Comparison of ENCODE assay signal across 19 cellular contexts in genomic region chr7:1099154-1099542, GRCh38. TPM values are rescaled to one million over a fixed set of nuclear protein-coding genes. Genes with fewer than 3 reads are reported as not detected.
DNase-seq lines count a peak whose midpoint lies in the region; ATAC-seq, FAIRE-seq and TF ChIP-seq lines count a peak whose summit lies in the region.
"Had no signal": no experiment of that assay in that cellular context is flagged by ENCODE, and none has a peak within 500 bp of the region (broad histone marks: within the 10 kb centered on the region; RNA-seq: fewer than 3 reads in every experiment).

No MANE protein-coding gene starts in this region.

- peaks cover 14% of the 10 kb centered on the region for H3K9me3 Mint-ChIP-seq in nephron progenitor cell
- H3K9me3 Mint-ChIP-seq in activated CD8-positive, alpha-beta T cell treated with anti-CD3 and anti-CD28 coated beads for 36 hours: no peaks in the 10 kb centered on the region
- H3K9me3 Mint-ChIP-seq in activated naive CD8-positive, alpha-beta T cell treated with anti-CD3 and anti-CD28 coated beads for 36 hours: no peaks in the 10 kb centered on the region
- H3K9me3 Mint-ChIP-seq: CD8-positive, alpha-beta memory T cell had no signal

- intact Hi-C loops in GM12878 (cut with micrococcal nuclease; ENCODE audit: unreplicated experiment): no loop called here
- intact Hi-C loops in activated CD8-positive, alpha-beta T cell treated with anti-CD3 and anti-CD28 coated beads for 36 hours (cut with micrococcal nuclease): no loop called here

- no peak for TF ChIP-seq EP300 in GM12878 (IDR thresholded peaks at IDR 0.05; ENCODE audit: borderline replicate concordance in 1 of 2, control insufficient read depth in 1 of 2, low read depth in 2 of 2, low read length in 2 of 2)

- H3K36me3 Mint-ChIP-seq in nephron progenitor cell (ENCODE audit: low read depth): peaks cover 30% of the 10 kb centered on the region
- H3K36me3 Mint-ChIP-seq in activated CD8-positive, alpha-beta T cell treated with anti-CD3 and anti-CD28 coated beads for 36 hours (ENCODE audit: low read depth): peaks cover 12% of the 10 kb centered on the region
- peaks cover 9% of the 10 kb centered on the region for H3K36me3 Mint-ChIP-seq in activated naive CD8-positive, alpha-beta T cell treated with anti-CD3 and anti-CD28 coated beads for 36 hours

- no peaks in the 10 kb centered on the region for H3K9me3 ChIP-seq in BLaER1
- H3K9me3 ChIP-seq in GM12878 (replicated peaks; ENCODE audit: control insufficient read depth, insufficient read depth, low read length): no peaks in the 10 kb centered on the region; the same call in 2 of the 3 replicates
- H3K9me3 ChIP-seq in Karpas-422 (ENCODE audit: low read length): no peaks in the 10 kb centered on the region
- H3K9me3 ChIP-seq: HAP-1 had no signal

- H2AFZ ChIP-seq in GM12878 (ENCODE audit: control insufficient read depth, low read depth, low read length) (no peak overlapping the region), Karpas-422 (ENCODE audit: low read length) (no peak overlapping the region)
- H2AFZ ChIP-seq: GM23248 had no signal

- H3K4me1 ChIP-seq in BLaER1 (peaks cover 100% of the 10 kb centered on the region), GM12878 (ENCODE audit: control insufficient read depth, insufficient read depth, low read length) (peaks cover 18% of the 10 kb centered on the region), Karpas-422 (ENCODE audit: low read length) (no peaks in the 10 kb centered on the region)
- H3K4me1 ChIP-seq: HAP-1 had no signal

- H3K36me3 ChIP-seq in BLaER1: peaks cover 33% of the 10 kb centered on the region
- H3K36me3 ChIP-seq in GM06990 (ENCODE audit: control insufficient read depth, insufficient read depth, low read length): peaks cover 12% of the 10 kb centered on the region
- peaks cover 0 to 2% of the 10 kb centered on the region in 2 experiments; a peak in 1 of 4 replicates for H3K36me3 ChIP-seq in GM12878 (ENCODE audit: control insufficient read depth in 2 of 2, insufficient read depth in 2 of 2, low read length in 1 of 2)
- no peaks in the 10 kb centered on the region for H3K36me3 ChIP-seq in Karpas-422 (ENCODE audit: insufficient read depth, low read length)
- H3K36me3 ChIP-seq: HAP-1 had no signal

- H3K27ac ChIP-seq in BLaER1 (peak overlapping the region; percentile 88), GM12878 (ENCODE audit: control insufficient read depth, insufficient read depth) (no peak overlapping the region), Karpas-422 (ENCODE audit: low read length) (no peak overlapping the region)
- H3K27ac ChIP-seq: GM23248 had no signal

- RAD21 ChIA-PET in GM12878 (lab: Charles Lee; ENCODE audit: unreplicated experiment): interaction anchor here (0.7 to 1.0 kb wide), 2 partner anchors 52 to 75 kb away, joined by 3 to 4 read pairs; no protein-coding TSS in a partner anchor

- no peak for TF ChIP-seq POLR2A in GM12878 (IDR thresholded peaks at IDR 0.05; ENCODE audit: low read depth, low read length)

- H3K9ac ChIP-seq in BLaER1: peak overlapping the region; percentile 78
- no peak overlapping the region for H3K9ac ChIP-seq in GM12878 (ENCODE audit: control insufficient read depth, insufficient read depth, low read length)
- H3K9ac ChIP-seq in Karpas-422 (ENCODE audit: low read length): no peak overlapping the region
- H3K9ac ChIP-seq: GM23248 had no signal

- no peak for TF ChIP-seq CTCF in GM06990 (IDR thresholded peaks at IDR 0.05; ENCODE audit: insufficient read depth, low read length, poor library complexity, severe bottlenecking)
- no peak for TF ChIP-seq CTCF in GM12878 (IDR thresholded peaks at IDR 0.05 in 2 of 3, conservative IDR thresholded peaks at IDR 0.05 in 1 of 3; ENCODE audit: control insufficient read depth in 2 of 3, extremely low read depth in 1 of 3, insufficient read depth in 1 of 3, low read depth in 3 of 3, low read length in 3 of 3)
- no peak for TF ChIP-seq CTCF in nephron progenitor cell (IDR thresholded peaks at IDR 0.05)
- no peak for TF ChIP-seq CTCF in activated CD8-positive, alpha-beta T cell treated with anti-CD3 and anti-CD28 coated beads for 36 hours (IDR thresholded peaks at IDR 0.05)

- H3K79me2 ChIP-seq in GM12878 (ENCODE audit: control insufficient read depth, insufficient read depth, low read length): peaks cover 2% of the 10 kb centered on the region
- H3K79me2 ChIP-seq in Karpas-422 (ENCODE audit: low read length): no peaks in the 10 kb centered on the region

- H3K9me2 ChIP-seq in Karpas-422 (replicated peaks; ENCODE audit: insufficient read depth, low read length): no peaks in the 10 kb centered on the region

- H3K4me2 ChIP-seq in BLaER1 (peak overlapping the region; percentile 98), GM12878 (ENCODE audit: control insufficient read depth, insufficient read depth) (no peak overlapping the region), Karpas-422 (ENCODE audit: low read depth, low read length, poor library complexity, severe bottlenecking) (no peak overlapping the region)

- POLR2A ChIA-PET in GM12878 (lab: Charles Lee): interaction anchor here (0.6 kb wide), 1 partner anchor 53 kb away, joined by 3 read pairs; no protein-coding TSS in a partner anchor
- POLR2A ChIA-PET in activated CD8-positive, alpha-beta T cell treated with anti-CD3 and anti-CD28 coated beads for 36 hours (lab: Charles Lee): no interaction called here

- peak overlapping the region; percentile 62 for H3K4me3 ChIP-seq in BLaER1
- H3K4me3 ChIP-seq in GM06990 (replicated peaks; ENCODE audit: low read depth, low read length): peak overlapping the region; percentile 67
- H3K4me3 ChIP-seq in GM12878: 0 out of 2 replicates have a peak overlapping the region, but pooled peaks have one; percentile 41
- H3K4me3 ChIP-seq in Karpas-422 (ENCODE audit: low read length): no peak overlapping the region
- H3K4me3 ChIP-seq: GM23248, HAP-1 had no signal

- no peak for DNase-seq in GM06990 (ENCODE audit: extremely low read depth, insufficient read length)
- DNase-seq in GM12878 (ENCODE audit: low read depth, low spot score): no peak
- DNase-seq in nephron progenitor cell: no peak
- DNase-seq in activated CD8-positive, alpha-beta T cell treated with anti-CD3 and anti-CD28 coated beads for 36 hours: no peak
- DNase-seq in activated naive CD8-positive, alpha-beta T cell treated with anti-CD3 and anti-CD28 coated beads for 36 hours: no peak
- no peak for DNase-seq in Karpas-422
- no peak for DNase-seq in DMS153 treated with DMSO at 0.1 percent for 48 hours (lab: John Stamatoyannopoulos, UW; ENCODE audit: unreplicated experiment)
- DNase-seq: 8988T; C1 segment of cervical spinal cord; CD4-positive, CD25-positive, alpha-beta regulatory T cell; CD8-positive, alpha-beta memory T cell; COR-L47; DMS 273 treated with DMSO at 0.1 percent for 48 hours; DMS79; GF-D8; GM23248 had no signal

- CTCF ChIA-PET in GM12878 (lab: Yijun Ruan, JAX): interaction anchor here (0.9 to 2.0 kb wide), 6 partner anchors 8 to 106 kb away, joined by 3 to 9 read pairs (median 4); no protein-coding TSS in a partner anchor
- CTCF ChIA-PET in activated CD8-positive, alpha-beta T cell treated with anti-CD3 and anti-CD28 coated beads for 36 hours (lab: Charles Lee): interaction anchor here (1.3 kb wide), 1 partner anchor 33 kb away, joined by 3 read pairs; no protein-coding TSS in a partner anchor

- H3K4me3 Mint-ChIP-seq in nephron progenitor cell: no peak overlapping the region
- no peak overlapping the region for H3K4me3 Mint-ChIP-seq in activated CD8-positive, alpha-beta T cell treated with anti-CD3 and anti-CD28 coated beads for 36 hours
- H3K4me3 Mint-ChIP-seq in activated naive CD8-positive, alpha-beta T cell treated with anti-CD3 and anti-CD28 coated beads for 36 hours: no peak overlapping the region
- H3K4me3 Mint-ChIP-seq: CD4-positive, CD25-positive, alpha-beta regulatory T cell; CD8-positive, alpha-beta memory T cell had no signal

- H4K20me1 ChIP-seq in BLaER1 (peaks cover 63% of the 10 kb centered on the region), GM12878 (ENCODE audit: control insufficient read depth, insufficient read depth) (no peaks in the 10 kb centered on the region), Karpas-422 (ENCODE audit: insufficient read depth, low read depth, low read length) (peaks cover 59% of the 10 kb centered on the region)

- no peak for TF ChIP-seq RAD21 in GM12878 (IDR thresholded peaks at IDR 0.05; ENCODE audit: insufficient read depth, low read depth, low read length)

- 55% methylated on average over 23 of the region's 26 CpGs for WGBS in GM12878 (ENCODE audit: insufficient coverage, insufficient replicate concordance, low lambda C conversion rate, missing lambda C conversion rate)

- H3K27ac Mint-ChIP-seq in nephron progenitor cell: peak overlapping the region; percentile 69
- no peak overlapping the region for H3K27ac Mint-ChIP-seq in activated CD8-positive, alpha-beta T cell treated with anti-CD3 and anti-CD28 coated beads for 36 hours
- no peak overlapping the region for H3K27ac Mint-ChIP-seq in activated naive CD8-positive, alpha-beta T cell treated with anti-CD3 and anti-CD28 coated beads for 36 hours
- H3K27ac Mint-ChIP-seq: CD8-positive, alpha-beta memory T cell had no signal

- in situ Hi-C loops in GM12878 (cut with MboI): no loop called here

- H3K4me1 Mint-ChIP-seq in nephron progenitor cell: peaks cover 73% of the 10 kb centered on the region
- peaks cover 8% of the 10 kb centered on the region for H3K4me1 Mint-ChIP-seq in activated CD8-positive, alpha-beta T cell treated with anti-CD3 and anti-CD28 coated beads for 36 hours (ENCODE audit: low read depth)
- peaks cover 7% of the 10 kb centered on the region for H3K4me1 Mint-ChIP-seq in activated naive CD8-positive, alpha-beta T cell treated with anti-CD3 and anti-CD28 coated beads for 36 hours

- SMC1A ChIA-PET in GM12878 (lab: Charles Lee; ENCODE audit: uncharacterized antibody, unreplicated experiment): interaction anchor here (1.0 to 1.6 kb wide), 3 partner anchors 11 to 38 kb away, joined by 3 to 7 read pairs (median 3); partner anchors contain the start of gene GPER1

- peaks cover 6% of the 10 kb centered on the region for H3K27me3 Mint-ChIP-seq in nephron progenitor cell (ENCODE audit: low read depth, poor library complexity)
- no peaks in the 10 kb centered on the region for H3K27me3 Mint-ChIP-seq in activated CD8-positive, alpha-beta T cell treated with anti-CD3 and anti-CD28 coated beads for 36 hours
- no peaks in the 10 kb centered on the region for H3K27me3 Mint-ChIP-seq in activated naive CD8-positive, alpha-beta T cell treated with anti-CD3 and anti-CD28 coated beads for 36 hours
- H3K27me3 Mint-ChIP-seq: CD4-positive, CD25-positive, alpha-beta regulatory T cell; CD8-positive, alpha-beta memory T cell had no signal

- no TSS peak for BruUV-seq in GM12878 (replicated peaks; lab: Mats Ljungman, UMichigan)

- no peak for FAIRE-seq in GM12878 (lab: Jason Lieb, UNC)
- FAIRE-seq: GM18507 had no signal

- no peaks in the 10 kb centered on the region for H3K27me3 ChIP-seq in BLaER1
- H3K27me3 ChIP-seq in GM06990 (replicated peaks; ENCODE audit: control insufficient read depth, insufficient read depth, low read length): no peaks in the 10 kb centered on the region
- no peaks in the 10 kb centered on the region for H3K27me3 ChIP-seq in GM12878 (replicated peaks in 1 of 2; ENCODE audit: control insufficient read depth in 2 of 2, insufficient read depth in 2 of 2, low read length in 1 of 2)
- no peaks in the 10 kb centered on the region for H3K27me3 ChIP-seq in Karpas-422 (ENCODE audit: low read length)

- ATAC-seq in GM12878: no peak
- ATAC-seq in activated CD8-positive, alpha-beta T cell treated with anti-CD3 and anti-CD28 coated beads for 36 hours: no peak

RNA-seq across cellular contexts. Expression of gene GPER1, which starts 11.2 kb away (rescaled TPM):
- total RNA-seq in GM12878 (2013; cell fraction: nucleolus; rRNA removed): 22.4 and 23.1 TPM in 2 replicates
- total RNA-seq in GM12878 (2014; rRNA removed) (5.3 and 5.5 TPM in 2 replicates), GM12878 (2014; rRNA removed; fragmentation: Illumina TruSeq; extraction: Trizol) (1.8 and 2.2 TPM in 2 replicates), GM12878 (2021) (6.3 and 7.7 TPM in 2 replicates)
- polyA plus RNA-seq in GM12878 (2011; ENCODE audit: low read depth): 3.5 TPM
- polyA plus RNA-seq in GM12878 (2011; rRNA removed) (1.3 and 1.9 TPM in 2 replicates), GM12878 (2014; fragmentation: Illumina TruSeq; extraction: Trizol) (0.73 and 1.4 TPM in 2 replicates), GM12878 (2014; fragmentation: Nextera tagmentation; extraction: Ambion mirVana) (under 1 TPM; 0.03 to 0.73 TPM), GM12878 (2014; rRNA removed) (6.5 TPM in 2 replicates), GM12878 (2016; fragmentation: Nextera tagmentation; extraction: Ambion mirVana) (1 to 10 TPM; 3.0 to 5.2 TPM)
- 3.7 and 5.1 TPM in 2 replicates for polyA plus RNA-seq in GM12878 (2011; cell fraction: cytosol; rRNA removed)
- polyA plus RNA-seq in GM12878 (2011; cell fraction: nucleus; rRNA removed): 7.0 and 10.0 TPM in 2 replicates
- 8.0 and 8.4 TPM in 2 replicates for polyA plus RNA-seq in GM12878 (2012)
- polyA minus RNA-seq in GM12878 (2011; rRNA and poly(A)+ RNA removed): 3.1 and 5.3 TPM in 2 replicates
- 2.1 and 2.3 TPM in 2 replicates for polyA minus RNA-seq in GM12878 (2011; cell fraction: cytosol; rRNA and poly(A)+ RNA removed)
- polyA minus RNA-seq in GM12878 (2011; cell fraction: nucleus; rRNA and poly(A)+ RNA removed): 0.96 and 1.5 TPM in 2 replicates
- total RNA-seq in activated CD8-positive, alpha-beta T cell treated with anti-CD3 and anti-CD28 coated beads for 36 hours: under 1 TPM; 0.16 to 0.18 TPM
- total RNA-seq in activated naive CD8-positive, alpha-beta T cell treated with anti-CD3 and anti-CD28 coated beads for 36 hours: under 1 TPM; 0.14 to 0.37 TPM
- total RNA-seq in Karpas-422 (2014; rRNA removed; shearing (Covaris generic); ENCODE audit: low replicate concordance): not detected in 2 replicates
- total RNA-seq: CD4-positive, CD25-positive, alpha-beta regulatory T cell; CD8-positive, alpha-beta memory T cell had no signal

RNA-seq across cellular contexts. Expression of gene GPR146, which starts 54.8 kb away (rescaled TPM):
- total RNA-seq in GM12878 (2013; cell fraction: nucleolus; rRNA removed): 30.0 and 31.5 TPM in 2 replicates
- total RNA-seq in GM12878 (2014; rRNA removed) (0.65 and 0.68 TPM in 2 replicates), GM12878 (2014; rRNA removed; fragmentation: Illumina TruSeq; extraction: Trizol) (0.36 and 0.92 TPM in 2 replicates), GM12878 (2021) (0.51 and 1.1 TPM in 2 replicates)
- polyA plus RNA-seq in GM12878 (2011; ENCODE audit: low read depth): 3.5 TPM
- polyA plus RNA-seq in GM12878 (2011; rRNA removed) (9.0 and 12.0 TPM in 2 replicates), GM12878 (2014; fragmentation: Illumina TruSeq; extraction: Trizol) (0.19 TPM in 1 of 2 replicates, not detected in the other), GM12878 (2014; fragmentation: Nextera tagmentation; extraction: Ambion mirVana) (not detected), GM12878 (2014; rRNA removed) (0.50 and 0.80 TPM in 2 replicates), GM12878 (2016; fragmentation: Nextera tagmentation; extraction: Ambion mirVana) (1 to 10 TPM in 1 of 2 experiments, under 1 TPM in 1; 0.56 to 1.0 TPM)
- polyA plus RNA-seq in GM12878 (2011; cell fraction: cytosol; rRNA removed): 12.9 and 14.2 TPM in 2 replicates
- polyA plus RNA-seq in GM12878 (2011; cell fraction: nucleus; rRNA removed): 18.1 and 26.9 TPM in 2 replicates
- polyA plus RNA-seq in GM12878 (2012): 5.0 and 11.4 TPM in 2 replicates
- 11.6 and 21.0 TPM in 2 replicates for polyA minus RNA-seq in GM12878 (2011; rRNA and poly(A)+ RNA removed)
- 2.2 and 3.7 TPM in 2 replicates for polyA minus RNA-seq in GM12878 (2011; cell fraction: cytosol; rRNA and poly(A)+ RNA removed)
- polyA minus RNA-seq in GM12878 (2011; cell fraction: nucleus; rRNA and poly(A)+ RNA removed): 6.0 and 13.7 TPM in 2 replicates
- total RNA-seq in activated CD8-positive, alpha-beta T cell treated with anti-CD3 and anti-CD28 coated beads for 36 hours: 1 to 10 TPM; 5.6 to 8.5 TPM
- total RNA-seq in activated naive CD8-positive, alpha-beta T cell treated with anti-CD3 and anti-CD28 coated beads for 36 hours: 1 to 10 TPM; 2.4 to 2.8 TPM
- total RNA-seq in Karpas-422 (2014; rRNA removed; shearing (Covaris generic); ENCODE audit: low replicate concordance): 5.5 and 9.2 TPM in 2 replicates
